Comparison of ENCODE assay signal across 8 cellular contexts in genomic region chr15:99251436-99251821, GRCh38. TPM values are rescaled to one million over a fixed set of nuclear protein-coding genes. Genes with fewer than 3 reads are reported as not detected.
DNase-seq lines count a peak whose midpoint lies in the region; ATAC-seq and TF ChIP-seq lines count a peak whose summit lies in the region.

Gene LRRC28, plus strand, starts transcription at chr15:99251481. Its CDS starts 4,477 bp downstream, at chr15:99255958.

- peak within 1 kb of the TSS; percentile 75 for H3K4me3 ChIP-seq in GM12864 (ENCODE audit: low read depth, low read length)
- H3K4me3 ChIP-seq in ascending aorta: peak within 1 kb of the TSS; percentile 63 to 89
- peak within 1 kb of the TSS; percentile 92 for H3K4me3 ChIP-seq in iPS-18c (ENCODE audit: insufficient read depth, low read depth, low read length)
- peak within 1 kb of the TSS; percentile 68 to 80 (median 71) for H3K4me3 ChIP-seq in spleen

- no peak for DNase-seq in GM12864 (ENCODE audit: low read depth)
- no peak for DNase-seq in ascending aorta (ENCODE audit: low spot score in 2 of 2)
- no peak for DNase-seq in spleen
- DNase-seq in DMS53 (lab: John Stamatoyannopoulos, UW): no peak

- intact Hi-C loops in ascending aorta (cut with DNase I): loop anchor here (1.0 to 10.0 kb wide), 3 partner anchors 482 to 1351 kb away; partner anchors contain the start of genes ADAMTS17, ASB7, LINS1 and LYSMD4
- intact Hi-C loops in spleen (cut with DNase I; ENCODE audit: low total_unique reads): no loop called here

- peaks cover 0 to 6% of the 10 kb centered on the region in 2 donors for H3K36me3 ChIP-seq in ascending aorta
- H3K36me3 ChIP-seq in spleen: peaks cover 0 to 8% (median 3%) of the 10 kb centered on the region in 6 donors

- H3K9me3 ChIP-seq in ascending aorta (no peaks in the 10 kb centered on the region), iPS-18c (ENCODE audit: control insufficient read depth, insufficient read depth, low read length) (no peaks in the 10 kb centered on the region), spleen (no peaks in the 10 kb centered on the region)

- TF ChIP-seq CTCF in GM12864 (IDR thresholded peaks at IDR 0.05; ENCODE audit: low read depth, low read length, missing control alignments) (no peak), ascending aorta (IDR thresholded peaks at IDR 0.05) (no peak), spleen (IDR thresholded peaks at IDR 0.05 in 8 of 11, conservative IDR thresholded peaks at IDR 0.05 in 3 of 11) (peak in 1 of 11 experiments; percentile 13)

- WGBS in spleen, 5 donors: 0 to 1% (median 0%) methylated on average over 30 to 41 of the region's 41 CpGs

- H3K27me3 ChIP-seq in ascending aorta (no peaks in the 10 kb centered on the region), spleen (replicated peaks in 1 of 7) (no peaks in the 10 kb centered on the region)

- H3K27ac ChIP-seq in ascending aorta (peak within 1 kb of the TSS; percentile 89 to 92), spleen (peak within 1 kb of the TSS; percentile 79 to 92 (median 88))

- ATAC-seq in HG03565 (IDR thresholded peaks at IDR 0.05; ENCODE audit: unreplicated experiment) (peak; percentile 30), HG03135 (IDR thresholded peaks at IDR 0.05; ENCODE audit: unreplicated experiment) (no peak), GM21737 (IDR thresholded peaks at IDR 0.05; ENCODE audit: unreplicated experiment) (no peak)

- H3K4me1 ChIP-seq in ascending aorta (peaks cover 8 to 14% of the 10 kb centered on the region in 2 donors), spleen (peaks cover 9 to 60% (median 46%) of the 10 kb centered on the region in 6 donors)

- TF ChIP-seq POLR2A in spleen (IDR thresholded peaks at IDR 0.05): peak in 1 of 3 donors; percentile 43

RNA-seq across cellular contexts. Expression of gene LRRC28, which starts in this region (rescaled TPM):
- 24.2 TPM for total RNA-seq in ascending aorta
- total RNA-seq in spleen: 10 to 100 TPM; 20.9 to 63.3 (median 26.0) TPM
- 1 to 10 TPM; 6.0 to 7.6 (median 7.1) TPM for polyA plus RNA-seq in spleen
